ENCODE assay signal across 2 cellular contexts in the genomic region with DNA sequence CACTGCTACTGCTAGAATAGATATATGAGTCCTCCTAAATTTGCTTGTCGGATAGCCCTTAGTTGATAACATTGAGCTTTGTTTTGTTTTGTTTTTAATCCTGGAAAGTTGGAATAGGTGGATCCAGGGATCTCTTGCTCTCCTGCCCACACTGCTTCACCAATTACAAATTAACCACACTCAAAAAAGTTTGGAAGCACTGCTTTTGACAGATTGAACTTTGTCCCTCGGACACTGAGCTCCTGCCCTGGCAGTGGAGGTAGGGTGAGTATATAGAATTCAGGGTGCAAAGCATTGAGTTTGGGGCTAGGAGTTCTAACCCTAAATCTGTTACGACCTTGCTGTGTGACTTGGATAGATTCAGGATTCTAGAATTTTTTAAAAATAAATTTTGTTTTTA.
A peak's percentile ranks its signal among the peaks of the same experiment; 100 is the strongest.
TF ChIP-seq lines count a peak whose summit lies in the region.

No MANE protein-coding gene starts in this region.

TF ChIP-seq in liver, 16 proteins besides CTCF, POLR2A, EP300 and RAD21:
- TF ChIP-seq HNF4G (IDR thresholded peaks at IDR 0.05) (peak; percentile 76), FOXA1 (IDR thresholded peaks at IDR 0.05) (no peak), RXRA (IDR thresholded peaks at IDR 0.05) (peak in 1 of 2 donors; percentile 41), NR2F2 (IDR thresholded peaks at IDR 0.05) (no peak), YY1 (IDR thresholded peaks at IDR 0.05) (no peak), EGR1 (IDR thresholded peaks at IDR 0.05; ENCODE audit: low read depth in 2 of 2) (no peak), JUND (IDR thresholded peaks at IDR 0.05) (no peak), TAF1 (conservative IDR thresholded peaks at IDR 0.05) (no peak), HNF4A (conservative IDR thresholded peaks at IDR 0.05) (peak; percentile 93 to 96), GABPA (IDR thresholded peaks at IDR 0.05 in 1 of 2, conservative IDR thresholded peaks at IDR 0.05 in 1 of 2) (no peak), FOXA2 (IDR thresholded peaks at IDR 0.05) (no peak), SP1 (IDR thresholded peaks at IDR 0.05) (peak; percentile 76)
- TF ChIP-seq, protein P1, sequence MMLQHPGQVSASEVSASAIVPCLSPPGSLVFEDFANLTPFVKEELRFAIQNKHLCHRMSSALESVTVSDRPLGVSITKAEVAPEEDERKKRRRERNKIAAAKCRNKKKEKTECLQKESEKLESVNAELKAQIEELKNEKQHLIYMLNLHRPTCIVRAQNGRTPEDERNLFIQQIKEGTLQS (IDR thresholded peaks at IDR 0.05), result no peak
- TF ChIP-seq, protein P2, sequence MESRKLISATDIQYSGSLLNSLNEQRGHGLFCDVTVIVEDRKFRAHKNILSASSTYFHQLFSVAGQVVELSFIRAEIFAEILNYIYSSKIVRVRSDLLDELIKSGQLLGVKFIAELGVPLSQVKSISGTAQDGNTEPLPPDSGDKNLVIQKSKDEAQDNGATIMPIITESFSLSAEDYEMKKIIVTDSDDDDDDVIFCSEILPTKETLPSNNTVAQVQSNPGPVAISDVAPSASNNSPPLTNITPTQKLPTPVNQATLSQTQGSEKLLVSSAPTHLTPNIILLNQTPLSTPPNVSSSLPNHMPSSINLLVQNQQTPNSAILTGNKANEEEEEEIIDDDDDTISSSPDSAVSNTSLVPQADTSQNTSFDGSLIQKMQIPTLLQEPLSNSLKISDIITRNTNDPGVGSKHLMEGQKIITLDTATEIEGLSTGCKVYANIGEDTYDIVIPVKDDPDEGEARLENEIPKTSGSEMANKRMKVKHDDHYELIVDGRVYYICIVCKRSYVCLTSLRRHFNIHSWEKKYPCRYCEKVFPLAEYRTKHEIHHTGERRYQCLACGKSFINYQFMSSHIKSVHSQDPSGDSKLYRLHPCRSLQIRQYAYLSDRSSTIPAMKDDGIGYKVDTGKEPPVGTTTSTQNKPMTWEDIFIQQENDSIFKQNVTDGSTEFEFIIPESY (IDR thresholded peaks at IDR 0.05), result no peak
- TF ChIP-seq, protein P3, sequence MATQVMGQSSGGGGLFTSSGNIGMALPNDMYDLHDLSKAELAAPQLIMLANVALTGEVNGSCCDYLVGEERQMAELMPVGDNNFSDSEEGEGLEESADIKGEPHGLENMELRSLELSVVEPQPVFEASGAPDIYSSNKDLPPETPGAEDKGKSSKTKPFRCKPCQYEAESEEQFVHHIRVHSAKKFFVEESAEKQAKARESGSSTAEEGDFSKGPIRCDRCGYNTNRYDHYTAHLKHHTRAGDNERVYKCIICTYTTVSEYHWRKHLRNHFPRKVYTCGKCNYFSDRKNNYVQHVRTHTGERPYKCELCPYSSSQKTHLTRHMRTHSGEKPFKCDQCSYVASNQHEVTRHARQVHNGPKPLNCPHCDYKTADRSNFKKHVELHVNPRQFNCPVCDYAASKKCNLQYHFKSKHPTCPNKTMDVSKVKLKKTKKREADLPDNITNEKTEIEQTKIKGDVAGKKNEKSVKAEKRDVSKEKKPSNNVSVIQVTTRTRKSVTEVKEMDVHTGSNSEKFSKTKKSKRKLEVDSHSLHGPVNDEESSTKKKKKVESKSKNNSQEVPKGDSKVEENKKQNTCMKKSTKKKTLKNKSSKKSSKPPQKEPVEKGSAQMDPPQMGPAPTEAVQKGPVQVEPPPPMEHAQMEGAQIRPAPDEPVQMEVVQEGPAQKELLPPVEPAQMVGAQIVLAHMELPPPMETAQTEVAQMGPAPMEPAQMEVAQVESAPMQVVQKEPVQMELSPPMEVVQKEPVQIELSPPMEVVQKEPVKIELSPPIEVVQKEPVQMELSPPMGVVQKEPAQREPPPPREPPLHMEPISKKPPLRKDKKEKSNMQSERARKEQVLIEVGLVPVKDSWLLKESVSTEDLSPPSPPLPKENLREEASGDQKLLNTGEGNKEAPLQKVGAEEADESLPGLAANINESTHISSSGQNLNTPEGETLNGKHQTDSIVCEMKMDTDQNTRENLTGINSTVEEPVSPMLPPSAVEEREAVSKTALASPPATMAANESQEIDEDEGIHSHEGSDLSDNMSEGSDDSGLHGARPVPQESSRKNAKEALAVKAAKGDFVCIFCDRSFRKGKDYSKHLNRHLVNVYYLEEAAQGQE (IDR thresholded peaks at IDR 0.05), result peak; percentile 58
- TF ChIP-seq, protein P4, sequence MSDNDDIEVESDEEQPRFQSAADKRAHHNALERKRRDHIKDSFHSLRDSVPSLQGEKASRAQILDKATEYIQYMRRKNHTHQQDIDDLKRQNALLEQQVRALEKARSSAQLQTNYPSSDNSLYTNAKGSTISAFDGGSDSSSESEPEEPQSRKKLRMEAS (IDR thresholded peaks at IDR 0.05), result no peak
TF ChIP-seq in liver: peak in this region for 5.

TF ChIP-seq in HepG2, 621 proteins besides CTCF, POLR2A, EP300 and RAD21:
- no peak for TF ChIP-seq ZNF652 (CRISPR knock-in tag; IDR thresholded peaks at IDR 0.05; ENCODE audit: borderline replicate concordance, low read depth)
- no peak for TF ChIP-seq ZNF720 (CRISPR knock-in tag; IDR thresholded peaks at IDR 0.05)
- TF ChIP-seq, protein P5, sequence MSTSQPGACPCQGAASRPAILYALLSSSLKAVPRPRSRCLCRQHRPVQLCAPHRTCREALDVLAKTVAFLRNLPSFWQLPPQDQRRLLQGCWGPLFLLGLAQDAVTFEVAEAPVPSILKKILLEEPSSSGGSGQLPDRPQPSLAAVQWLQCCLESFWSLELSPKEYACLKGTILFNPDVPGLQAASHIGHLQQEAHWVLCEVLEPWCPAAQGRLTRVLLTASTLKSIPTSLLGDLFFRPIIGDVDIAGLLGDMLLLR (CRISPR knock-in tag; IDR thresholded peaks at IDR 0.05), result no peak
- TF ChIP-seq ZNF296 (CRISPR knock-in tag; conservative IDR thresholded peaks at IDR 0.05), result no peak
- TF ChIP-seq SNAI1 (CRISPR knock-in tag; IDR thresholded peaks at IDR 0.05; ENCODE audit: borderline replicate concordance), result no peak
- no peak for TF ChIP-seq NRL (CRISPR knock-in tag; IDR thresholded peaks at IDR 0.05; ENCODE audit: borderline replicate concordance)
- TF ChIP-seq, protein P6, sequence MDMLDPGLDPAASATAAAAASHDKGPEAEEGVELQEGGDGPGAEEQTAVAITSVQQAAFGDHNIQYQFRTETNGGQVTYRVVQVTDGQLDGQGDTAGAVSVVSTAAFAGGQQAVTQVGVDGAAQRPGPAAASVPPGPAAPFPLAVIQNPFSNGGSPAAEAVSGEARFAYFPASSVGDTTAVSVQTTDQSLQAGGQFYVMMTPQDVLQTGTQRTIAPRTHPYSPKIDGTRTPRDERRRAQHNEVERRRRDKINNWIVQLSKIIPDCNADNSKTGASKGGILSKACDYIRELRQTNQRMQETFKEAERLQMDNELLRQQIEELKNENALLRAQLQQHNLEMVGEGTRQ (IDR thresholded peaks at IDR 0.05; ENCODE audit: low read depth, low read length), result no peak
- TF ChIP-seq, protein P6 (CRISPR knock-in tag; IDR thresholded peaks at IDR 0.05; ENCODE audit: borderline replicate concordance), result no peak
- no peak for TF ChIP-seq ZBTB42 (CRISPR knock-in tag; IDR thresholded peaks at IDR 0.05)
- no peak for TF ChIP-seq YEATS4 (CRISPR knock-in tag; IDR thresholded peaks at IDR 0.05; ENCODE audit: borderline replicate concordance)
- TF ChIP-seq ZNF121 (CRISPR knock-in tag; IDR thresholded peaks at IDR 0.05), result no peak
- TF ChIP-seq, protein P7, sequence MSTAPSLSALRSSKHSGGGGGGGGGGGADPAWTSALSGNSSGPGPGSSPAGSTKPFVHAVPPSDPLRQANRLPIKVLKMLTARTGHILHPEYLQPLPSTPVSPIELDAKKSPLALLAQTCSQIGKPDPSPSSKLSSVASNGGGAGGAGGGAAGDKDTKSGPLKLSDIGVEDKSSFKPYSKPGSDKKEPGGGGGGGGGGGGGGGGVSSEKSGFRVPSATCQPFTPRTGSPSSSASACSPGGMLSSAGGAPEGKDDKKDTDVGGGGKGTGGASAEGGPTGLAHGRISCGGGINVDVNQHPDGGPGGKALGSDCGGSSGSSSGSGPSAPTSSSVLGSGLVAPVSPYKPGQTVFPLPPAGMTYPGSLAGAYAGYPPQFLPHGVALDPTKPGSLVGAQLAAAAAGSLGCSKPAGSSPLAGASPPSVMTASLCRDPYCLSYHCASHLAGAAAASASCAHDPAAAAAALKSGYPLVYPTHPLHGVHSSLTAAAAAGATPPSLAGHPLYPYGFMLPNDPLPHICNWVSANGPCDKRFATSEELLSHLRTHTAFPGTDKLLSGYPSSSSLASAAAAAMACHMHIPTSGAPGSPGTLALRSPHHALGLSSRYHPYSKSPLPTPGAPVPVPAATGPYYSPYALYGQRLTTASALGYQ (CRISPR knock-in tag; IDR thresholded peaks at IDR 0.05), result no peak
- no peak for TF ChIP-seq MYNN (CRISPR knock-in tag; IDR thresholded peaks at IDR 0.05; ENCODE audit: low read depth)
- TF ChIP-seq, protein P8, sequence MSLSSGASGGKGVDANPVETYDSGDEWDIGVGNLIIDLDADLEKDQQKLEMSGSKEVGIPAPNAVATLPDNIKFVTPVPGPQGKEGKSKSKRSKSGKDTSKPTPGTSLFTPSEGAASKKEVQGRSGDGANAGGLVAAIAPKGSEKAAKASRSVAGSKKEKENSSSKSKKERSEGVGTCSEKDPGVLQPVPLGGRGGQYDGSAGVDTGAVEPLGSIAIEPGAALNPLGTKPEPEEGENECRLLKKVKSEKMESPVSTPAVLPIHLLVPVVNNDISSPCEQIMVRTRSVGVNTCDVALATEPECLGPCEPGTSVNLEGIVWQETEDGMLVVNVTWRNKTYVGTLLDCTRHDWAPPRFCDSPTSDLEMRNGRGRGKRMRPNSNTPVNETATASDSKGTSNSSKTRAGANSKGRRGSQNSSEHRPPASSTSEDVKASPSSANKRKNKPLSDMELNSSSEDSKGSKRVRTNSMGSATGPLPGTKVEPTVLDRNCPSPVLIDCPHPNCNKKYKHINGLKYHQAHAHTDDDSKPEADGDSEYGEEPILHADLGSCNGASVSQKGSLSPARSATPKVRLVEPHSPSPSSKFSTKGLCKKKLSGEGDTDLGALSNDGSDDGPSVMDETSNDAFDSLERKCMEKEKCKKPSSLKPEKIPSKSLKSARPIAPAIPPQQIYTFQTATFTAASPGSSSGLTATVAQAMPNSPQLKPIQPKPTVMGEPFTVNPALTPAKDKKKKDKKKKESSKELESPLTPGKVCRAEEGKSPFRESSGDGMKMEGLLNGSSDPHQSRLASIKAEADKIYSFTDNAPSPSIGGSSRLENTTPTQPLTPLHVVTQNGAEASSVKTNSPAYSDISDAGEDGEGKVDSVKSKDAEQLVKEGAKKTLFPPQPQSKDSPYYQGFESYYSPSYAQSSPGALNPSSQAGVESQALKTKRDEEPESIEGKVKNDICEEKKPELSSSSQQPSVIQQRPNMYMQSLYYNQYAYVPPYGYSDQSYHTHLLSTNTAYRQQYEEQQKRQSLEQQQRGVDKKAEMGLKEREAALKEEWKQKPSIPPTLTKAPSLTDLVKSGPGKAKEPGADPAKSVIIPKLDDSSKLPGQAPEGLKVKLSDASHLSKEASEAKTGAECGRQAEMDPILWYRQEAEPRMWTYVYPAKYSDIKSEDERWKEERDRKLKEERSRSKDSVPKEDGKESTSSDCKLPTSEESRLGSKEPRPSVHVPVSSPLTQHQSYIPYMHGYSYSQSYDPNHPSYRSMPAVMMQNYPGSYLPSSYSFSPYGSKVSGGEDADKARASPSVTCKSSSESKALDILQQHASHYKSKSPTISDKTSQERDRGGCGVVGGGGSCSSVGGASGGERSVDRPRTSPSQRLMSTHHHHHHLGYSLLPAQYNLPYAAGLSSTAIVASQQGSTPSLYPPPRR (CRISPR knock-in tag; IDR thresholded peaks at IDR 0.05; ENCODE audit: borderline replicate concordance), result no peak
- TF ChIP-seq ZNF766 (CRISPR knock-in tag; IDR thresholded peaks at IDR 0.05; ENCODE audit: borderline replicate concordance), result no peak
- no peak for TF ChIP-seq FOXM1 (CRISPR knock-in tag; IDR thresholded peaks at IDR 0.05)
- TF ChIP-seq ZNF264 (CRISPR knock-in tag; IDR thresholded peaks at IDR 0.05), result no peak
- no peak for TF ChIP-seq ZNF180 (CRISPR knock-in tag; IDR thresholded peaks at IDR 0.05; ENCODE audit: borderline replicate concordance, low read depth)
- TF ChIP-seq, protein P9, sequence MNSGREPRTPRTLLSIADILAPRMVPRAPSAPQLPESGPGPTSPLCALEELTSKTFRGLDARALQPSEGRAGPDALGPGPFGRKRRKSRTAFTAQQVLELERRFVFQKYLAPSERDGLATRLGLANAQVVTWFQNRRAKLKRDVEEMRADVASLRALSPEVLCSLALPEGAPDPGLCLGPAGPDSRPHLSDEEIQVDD (CRISPR knock-in tag; IDR thresholded peaks at IDR 0.05; ENCODE audit: borderline replicate concordance), result no peak
